ENCODE assay signal across 10 cellular contexts in genomic region chr7:127885843-127886242, GRCh38.
DNase-seq lines count a peak whose midpoint lies in the region; ATAC-seq and TF ChIP-seq lines count a peak whose summit lies in the region.
"Had no signal": no experiment of that assay in that cellular context is flagged by ENCODE, and none has a peak within 500 bp of the region (broad histone marks: within the 10 kb centered on the region; RNA-seq: fewer than 3 reads in every experiment).

No MANE protein-coding gene starts in this region.

- no peak for ATAC-seq in GM21737 (IDR thresholded peaks at IDR 0.05; ENCODE audit: unreplicated experiment)
- no peak for ATAC-seq in HG02852 (IDR thresholded peaks at IDR 0.05; ENCODE audit: unreplicated experiment)
- no peak for ATAC-seq in HG03520 (IDR thresholded peaks at IDR 0.05; ENCODE audit: unreplicated experiment)

- TF ChIP-seq CTCF in BE2C (IDR thresholded peaks at IDR 0.05; ENCODE audit: low read depth, low read length) (no peak), dorsolateral prefrontal cortex (IDR thresholded peaks at IDR 0.05 in 54 of 56, conservative IDR thresholded peaks at IDR 0.05 in 2 of 56; ENCODE audit: low read depth in 1 of 56, partially characterized antibody in 56 of 56) (no peak)

- no peaks in the 10 kb centered on the region for H3K9me3 ChIP-seq in BE2C
- H3K9me3 ChIP-seq: upper lobe of left lung had no signal

- peaks cover 15% of the 10 kb centered on the region for H3K36me3 ChIP-seq in BE2C
- H3K36me3 ChIP-seq: neural progenitor cell had no signal

- intact Hi-C loops in dorsolateral prefrontal cortex (cut with DNase I) = loop anchor here in 1 of 2 donors (5.0 to 10.0 kb wide), 2 partner anchors 51 to 161 kb away; no protein-coding TSS in a partner anchor

- H3K27ac ChIP-seq in dorsolateral prefrontal cortex = peak overlapping the region in 56 of 59 donors; percentile 3 to 87 (median 70)
- H3K27ac ChIP-seq: upper lobe of left lung had no signal

- no peak overlapping the region for H3K4me3 ChIP-seq in BE2C (ENCODE audit: low read depth, low read length)
- peak overlapping the region in 1 of 59 donors; percentile 9 for H3K4me3 ChIP-seq in dorsolateral prefrontal cortex
- H3K4me3 ChIP-seq: neural progenitor cell, upper lobe of left lung had no signal

- DNase-seq in BE2C (peak; percentile 21), NCI-H226 (peak; percentile 71), dorsolateral prefrontal cortex (peak in 8 of 10 donors; percentile 45 to 81 (median 58)), mucosa of gallbladder (ENCODE audit: low spot score) (peak; percentile 13)
- no peak for DNase-seq in stimulated activated CD4-positive, alpha-beta T cell treated with anti-CD3 and anti-CD28 coated beads, Interleukin-2, amount 100 ng/mL, for 24 hours
- DNase-seq: upper lobe of left lung had no signal

- H3K4me1 ChIP-seq in BE2C = peaks cover 10% of the 10 kb centered on the region

- H3K27me3 ChIP-seq in BE2C = no peaks in the 10 kb centered on the region
- H3K27me3 ChIP-seq in dorsolateral prefrontal cortex = no peaks in the 10 kb centered on the region
- H3K27me3 ChIP-seq: neural progenitor cell, upper lobe of left lung had no signal

Comparison
In these comparisons a context has a peak if more than half of its experiments do, and no peak if none do; other contexts are left out.
1. DNase-seq: peak in BE2C (single experiment), NCI-H226 (single experiment), dorsolateral prefrontal cortex (8 of 10) and mucosa of gallbladder (single experiment); none in stimulated activated CD4-positive, alpha-beta T cell treated with anti-CD3 and anti-CD28 coated beads, Interleukin-2, amount 100 ng/mL, for 24 hours (0 of 2).